ENCODE assay signal across 1 cellular context in the genomic region with DNA sequence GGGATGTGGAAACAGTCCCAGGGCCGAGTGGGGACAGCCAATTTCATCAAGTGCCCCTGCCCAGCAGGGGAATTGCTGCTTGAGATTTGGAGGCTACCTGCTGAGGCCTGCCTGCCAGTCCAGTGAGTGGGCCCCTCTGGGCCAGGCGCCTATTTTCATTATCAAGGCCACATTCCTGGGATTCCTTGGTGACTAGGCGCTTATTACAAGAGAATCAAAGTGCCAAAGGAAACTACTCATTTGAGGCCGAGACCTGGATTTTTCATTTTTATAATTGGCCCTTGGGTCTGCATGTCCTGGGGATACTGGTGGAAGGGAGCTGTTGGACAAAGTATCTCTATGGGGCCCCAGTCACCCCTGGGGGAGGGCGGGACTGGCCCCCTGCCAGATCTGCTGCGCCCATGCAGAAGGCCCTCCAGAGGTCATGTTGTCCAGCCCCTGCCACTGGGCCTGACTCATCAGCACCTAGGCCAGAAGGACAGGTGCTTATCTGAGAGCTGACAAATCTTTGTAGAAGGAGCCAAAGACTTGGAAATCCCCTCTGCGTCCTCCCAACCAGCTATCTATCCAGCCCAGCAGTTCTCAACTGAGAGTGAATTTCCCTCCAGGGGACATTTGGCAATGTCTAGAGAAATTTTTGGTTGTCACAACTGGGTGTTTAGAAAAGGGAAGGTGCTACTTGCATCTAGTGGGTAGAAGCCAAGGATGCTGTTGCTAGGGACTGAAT.
TF ChIP-seq lines count a peak whose summit lies in the region.

No MANE protein-coding gene starts in this region.

TF ChIP-seq in K562, 482 proteins besides CTCF, POLR2A, EP300 and RAD21 (continued from another document and continues in another):
- TF ChIP-seq, protein P1, sequence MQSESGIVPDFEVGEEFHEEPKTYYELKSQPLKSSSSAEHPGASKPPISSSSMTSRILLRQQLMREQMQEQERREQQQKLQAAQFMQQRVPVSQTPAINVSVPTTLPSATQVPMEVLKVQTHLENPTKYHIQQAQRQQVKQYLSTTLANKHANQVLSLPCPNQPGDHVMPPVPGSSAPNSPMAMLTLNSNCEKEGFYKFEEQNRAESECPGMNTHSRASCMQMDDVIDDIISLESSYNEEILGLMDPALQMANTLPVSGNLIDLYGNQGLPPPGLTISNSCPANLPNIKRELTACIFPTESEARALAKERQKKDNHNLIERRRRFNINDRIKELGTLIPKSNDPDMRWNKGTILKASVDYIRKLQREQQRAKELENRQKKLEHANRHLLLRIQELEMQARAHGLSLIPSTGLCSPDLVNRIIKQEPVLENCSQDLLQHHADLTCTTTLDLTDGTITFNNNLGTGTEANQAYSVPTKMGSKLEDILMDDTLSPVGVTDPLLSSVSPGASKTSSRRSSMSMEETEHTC (IDR thresholded peaks at IDR 0.05), result peak; percentile 12; the same call in 1 of the 2 replicates
- TF ChIP-seq ARID1B (IDR thresholded peaks at IDR 0.05) (peak; percentile 99), KLF16 (IDR thresholded peaks at IDR 0.05) (peak; percentile 97), CREB1 (IDR thresholded peaks at IDR 0.05) (peak; percentile 82), CREB1 (CRISPR knock-in tag; IDR thresholded peaks at IDR 0.05) (no peak), STAT5A (IDR thresholded peaks at IDR 0.05; ENCODE audit: borderline replicate concordance, low read length) (peak; percentile 95), ZNF584 (CRISPR knock-in tag; IDR thresholded peaks at IDR 0.05; ENCODE audit: low read depth) (peak; percentile 90), RFX7 (CRISPR knock-in tag; IDR thresholded peaks at IDR 0.05) (no peak), CCNT2 (IDR thresholded peaks at IDR 0.05; ENCODE audit: borderline replicate concordance, extremely low read depth, insufficient read length, low read depth, low read length) (peak; percentile 98), ZFX (CRISPR knock-in tag; IDR thresholded peaks at IDR 0.05) (no peak; the same call in 1 of the 2 replicates), GABPA (tag; conservative IDR thresholded peaks at IDR 0.05; ENCODE audit: low read depth) (no peak), CBFA2T3 (IDR thresholded peaks at IDR 0.05) (peak; percentile 99), SMAD1 (IDR thresholded peaks at IDR 0.05; ENCODE audit: low read depth, low read length, partially characterized antibody) (peak; percentile 78), ZSCAN29 (IDR thresholded peaks at IDR 0.05) (no peak), TAL1 (IDR thresholded peaks at IDR 0.05) (peak; percentile 98), BCL6 (CRISPR knock-in tag; IDR thresholded peaks at IDR 0.05) (no peak), NR2C2 (CRISPR knock-in tag; IDR thresholded peaks at IDR 0.05) (peak; percentile 90), NR2C2 (tag; IDR thresholded peaks at IDR 0.05) (peak; percentile 90), MYNN (IDR thresholded peaks at IDR 0.05) (peak; percentile 80), MYNN (CRISPR knock-in tag; IDR thresholded peaks at IDR 0.05) (no peak), NONO (IDR thresholded peaks at IDR 0.05; ENCODE audit: low read depth in 2 of 2, low read length in 1 of 2) (peak in 1 of 2 experiments; percentile 43; a peak in 1 of 4 replicates), ASH1L (IDR thresholded peaks at IDR 0.05; ENCODE audit: borderline replicate concordance, low read depth, partially characterized antibody) (no peak), KAT7 (CRISPR knock-in tag; IDR thresholded peaks at IDR 0.05; ENCODE audit: borderline replicate concordance) (peak; percentile 41; the same call in 1 of the 2 replicates), BHLHE40 (IDR thresholded peaks at IDR 0.05; ENCODE audit: low read length) (peak; percentile 68; the same call in 1 of the 2 replicates), ZNF445 (CRISPR knock-in tag; IDR thresholded peaks at IDR 0.05; ENCODE audit: low read depth) (no peak), ZKSCAN1 (IDR thresholded peaks at IDR 0.05; ENCODE audit: low read depth, low read length) (peak; percentile 56; the same call in 1 of the 2 replicates)
- TF ChIP-seq, protein P2, sequence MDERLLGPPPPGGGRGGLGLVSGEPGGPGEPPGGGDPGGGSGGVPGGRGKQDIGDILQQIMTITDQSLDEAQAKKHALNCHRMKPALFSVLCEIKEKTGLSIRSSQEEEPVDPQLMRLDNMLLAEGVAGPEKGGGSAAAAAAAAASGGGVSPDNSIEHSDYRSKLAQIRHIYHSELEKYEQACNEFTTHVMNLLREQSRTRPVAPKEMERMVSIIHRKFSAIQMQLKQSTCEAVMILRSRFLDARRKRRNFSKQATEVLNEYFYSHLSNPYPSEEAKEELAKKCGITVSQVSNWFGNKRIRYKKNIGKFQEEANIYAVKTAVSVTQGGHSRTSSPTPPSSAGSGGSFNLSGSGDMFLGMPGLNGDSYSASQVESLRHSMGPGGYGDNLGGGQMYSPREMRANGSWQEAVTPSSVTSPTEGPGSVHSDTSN (CRISPR knock-in tag; IDR thresholded peaks at IDR 0.05; ENCODE audit: low read depth), result no peak
- TF ChIP-seq, protein P2 (tag; conservative IDR thresholded peaks at IDR 0.05; ENCODE audit: low read depth), result peak; percentile 70
- TF ChIP-seq, protein P3, sequence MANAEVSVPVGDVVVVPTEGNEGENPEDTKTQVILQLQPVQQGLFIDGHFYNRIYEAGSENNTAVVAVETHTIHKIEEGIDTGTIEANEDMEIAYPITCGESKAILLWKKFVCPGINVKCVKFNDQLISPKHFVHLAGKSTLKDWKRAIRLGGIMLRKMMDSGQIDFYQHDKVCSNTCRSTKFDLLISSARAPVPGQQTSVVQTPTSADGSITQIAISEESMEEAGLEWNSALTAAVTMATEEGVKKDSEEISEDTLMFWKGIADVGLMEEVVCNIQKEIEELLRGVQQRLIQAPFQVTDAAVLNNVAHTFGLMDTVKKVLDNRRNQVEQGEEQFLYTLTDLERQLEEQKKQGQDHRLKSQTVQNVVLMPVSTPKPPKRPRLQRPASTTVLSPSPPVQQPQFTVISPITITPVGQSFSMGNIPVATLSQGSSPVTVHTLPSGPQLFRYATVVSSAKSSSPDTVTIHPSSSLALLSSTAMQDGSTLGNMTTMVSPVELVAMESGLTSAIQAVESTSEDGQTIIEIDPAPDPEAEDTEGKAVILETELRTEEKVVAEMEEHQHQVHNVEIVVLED (CRISPR knock-in tag; IDR thresholded peaks at IDR 0.05), result no peak
- TF ChIP-seq, protein P4, sequence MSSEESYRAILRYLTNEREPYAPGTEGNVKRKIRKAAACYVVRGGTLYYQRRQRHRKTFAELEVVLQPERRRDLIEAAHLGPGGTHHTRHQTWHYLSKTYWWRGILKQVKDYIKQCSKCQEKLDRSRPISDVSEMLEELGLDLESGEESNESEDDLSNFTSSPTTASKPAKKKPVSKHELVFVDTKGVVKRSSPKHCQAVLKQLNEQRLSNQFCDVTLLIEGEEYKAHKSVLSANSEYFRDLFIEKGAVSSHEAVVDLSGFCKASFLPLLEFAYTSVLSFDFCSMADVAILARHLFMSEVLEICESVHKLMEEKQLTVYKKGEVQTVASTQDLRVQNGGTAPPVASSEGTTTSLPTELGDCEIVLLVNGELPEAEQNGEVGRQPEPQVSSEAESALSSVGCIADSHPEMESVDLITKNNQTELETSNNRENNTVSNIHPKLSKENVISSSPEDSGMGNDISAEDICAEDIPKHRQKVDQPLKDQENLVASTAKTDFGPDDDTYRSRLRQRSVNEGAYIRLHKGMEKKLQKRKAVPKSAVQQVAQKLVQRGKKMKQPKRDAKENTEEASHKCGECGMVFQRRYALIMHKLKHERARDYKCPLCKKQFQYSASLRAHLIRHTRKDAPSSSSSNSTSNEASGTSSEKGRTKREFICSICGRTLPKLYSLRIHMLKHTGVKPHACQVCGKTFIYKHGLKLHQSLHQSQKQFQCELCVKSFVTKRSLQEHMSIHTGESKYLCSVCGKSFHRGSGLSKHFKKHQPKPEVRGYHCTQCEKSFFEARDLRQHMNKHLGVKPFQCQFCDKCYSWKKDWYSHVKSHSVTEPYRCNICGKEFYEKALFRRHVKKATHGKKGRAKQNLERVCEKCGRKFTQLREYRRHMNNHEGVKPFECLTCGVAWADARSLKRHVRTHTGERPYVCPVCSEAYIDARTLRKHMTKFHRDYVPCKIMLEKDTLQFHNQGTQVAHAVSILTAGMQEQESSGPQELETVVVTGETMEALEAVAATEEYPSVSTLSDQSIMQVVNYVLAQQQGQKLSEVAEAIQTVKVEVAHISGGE (CRISPR knock-in tag; IDR thresholded peaks at IDR 0.05), result peak in 1 of 3 experiments; percentile 86; a peak in 2 of 6 replicates
- TF ChIP-seq, protein P5, sequence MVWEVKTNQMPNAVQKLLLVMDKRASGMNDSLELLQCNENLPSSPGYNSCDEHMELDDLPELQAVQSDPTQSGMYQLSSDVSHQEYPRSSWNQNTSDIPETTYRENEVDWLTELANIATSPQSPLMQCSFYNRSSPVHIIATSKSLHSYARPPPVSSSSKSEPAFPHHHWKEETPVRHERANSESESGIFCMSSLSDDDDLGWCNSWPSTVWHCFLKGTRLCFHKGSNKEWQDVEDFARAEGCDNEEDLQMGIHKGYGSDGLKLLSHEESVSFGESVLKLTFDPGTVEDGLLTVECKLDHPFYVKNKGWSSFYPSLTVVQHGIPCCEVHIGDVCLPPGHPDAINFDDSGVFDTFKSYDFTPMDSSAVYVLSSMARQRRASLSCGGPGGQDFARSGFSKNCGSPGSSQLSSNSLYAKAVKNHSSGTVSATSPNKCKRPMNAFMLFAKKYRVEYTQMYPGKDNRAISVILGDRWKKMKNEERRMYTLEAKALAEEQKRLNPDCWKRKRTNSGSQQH (CRISPR knock-in tag; IDR thresholded peaks at IDR 0.05), result no peak
- TF ChIP-seq, protein P6, sequence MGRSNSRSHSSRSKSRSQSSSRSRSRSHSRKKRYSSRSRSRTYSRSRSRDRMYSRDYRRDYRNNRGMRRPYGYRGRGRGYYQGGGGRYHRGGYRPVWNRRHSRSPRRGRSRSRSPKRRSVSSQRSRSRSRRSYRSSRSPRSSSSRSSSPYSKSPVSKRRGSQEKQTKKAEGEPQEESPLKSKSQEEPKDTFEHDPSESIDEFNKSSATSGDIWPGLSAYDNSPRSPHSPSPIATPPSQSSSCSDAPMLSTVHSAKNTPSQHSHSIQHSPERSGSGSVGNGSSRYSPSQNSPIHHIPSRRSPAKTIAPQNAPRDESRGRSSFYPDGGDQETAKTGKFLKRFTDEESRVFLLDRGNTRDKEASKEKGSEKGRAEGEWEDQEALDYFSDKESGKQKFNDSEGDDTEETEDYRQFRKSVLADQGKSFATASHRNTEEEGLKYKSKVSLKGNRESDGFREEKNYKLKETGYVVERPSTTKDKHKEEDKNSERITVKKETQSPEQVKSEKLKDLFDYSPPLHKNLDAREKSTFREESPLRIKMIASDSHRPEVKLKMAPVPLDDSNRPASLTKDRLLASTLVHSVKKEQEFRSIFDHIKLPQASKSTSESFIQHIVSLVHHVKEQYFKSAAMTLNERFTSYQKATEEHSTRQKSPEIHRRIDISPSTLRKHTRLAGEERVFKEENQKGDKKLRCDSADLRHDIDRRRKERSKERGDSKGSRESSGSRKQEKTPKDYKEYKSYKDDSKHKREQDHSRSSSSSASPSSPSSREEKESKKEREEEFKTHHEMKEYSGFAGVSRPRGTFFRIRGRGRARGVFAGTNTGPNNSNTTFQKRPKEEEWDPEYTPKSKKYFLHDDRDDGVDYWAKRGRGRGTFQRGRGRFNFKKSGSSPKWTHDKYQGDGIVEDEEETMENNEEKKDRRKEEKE (IDR thresholded peaks at IDR 0.05; ENCODE audit: borderline replicate concordance in 1 of 2, control insufficient read depth in 1 of 2, low read depth in 2 of 2, low read length in 1 of 2), result 0 out of 4 replicates have a peak, but pooled peaks of 1 of the 2 experiments have one; percentile 65
- TF ChIP-seq, protein P7, sequence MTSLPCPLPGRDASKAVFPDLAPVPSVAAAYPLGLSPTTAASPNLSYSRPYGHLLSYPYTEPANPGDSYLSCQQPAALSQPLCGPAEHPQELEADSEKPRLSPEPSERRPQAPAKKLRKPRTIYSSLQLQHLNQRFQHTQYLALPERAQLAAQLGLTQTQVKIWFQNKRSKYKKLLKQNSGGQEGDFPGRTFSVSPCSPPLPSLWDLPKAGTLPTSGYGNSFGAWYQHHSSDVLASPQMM (CRISPR knock-in tag; IDR thresholded peaks at IDR 0.05), result no peak
- TF ChIP-seq, protein P8, sequence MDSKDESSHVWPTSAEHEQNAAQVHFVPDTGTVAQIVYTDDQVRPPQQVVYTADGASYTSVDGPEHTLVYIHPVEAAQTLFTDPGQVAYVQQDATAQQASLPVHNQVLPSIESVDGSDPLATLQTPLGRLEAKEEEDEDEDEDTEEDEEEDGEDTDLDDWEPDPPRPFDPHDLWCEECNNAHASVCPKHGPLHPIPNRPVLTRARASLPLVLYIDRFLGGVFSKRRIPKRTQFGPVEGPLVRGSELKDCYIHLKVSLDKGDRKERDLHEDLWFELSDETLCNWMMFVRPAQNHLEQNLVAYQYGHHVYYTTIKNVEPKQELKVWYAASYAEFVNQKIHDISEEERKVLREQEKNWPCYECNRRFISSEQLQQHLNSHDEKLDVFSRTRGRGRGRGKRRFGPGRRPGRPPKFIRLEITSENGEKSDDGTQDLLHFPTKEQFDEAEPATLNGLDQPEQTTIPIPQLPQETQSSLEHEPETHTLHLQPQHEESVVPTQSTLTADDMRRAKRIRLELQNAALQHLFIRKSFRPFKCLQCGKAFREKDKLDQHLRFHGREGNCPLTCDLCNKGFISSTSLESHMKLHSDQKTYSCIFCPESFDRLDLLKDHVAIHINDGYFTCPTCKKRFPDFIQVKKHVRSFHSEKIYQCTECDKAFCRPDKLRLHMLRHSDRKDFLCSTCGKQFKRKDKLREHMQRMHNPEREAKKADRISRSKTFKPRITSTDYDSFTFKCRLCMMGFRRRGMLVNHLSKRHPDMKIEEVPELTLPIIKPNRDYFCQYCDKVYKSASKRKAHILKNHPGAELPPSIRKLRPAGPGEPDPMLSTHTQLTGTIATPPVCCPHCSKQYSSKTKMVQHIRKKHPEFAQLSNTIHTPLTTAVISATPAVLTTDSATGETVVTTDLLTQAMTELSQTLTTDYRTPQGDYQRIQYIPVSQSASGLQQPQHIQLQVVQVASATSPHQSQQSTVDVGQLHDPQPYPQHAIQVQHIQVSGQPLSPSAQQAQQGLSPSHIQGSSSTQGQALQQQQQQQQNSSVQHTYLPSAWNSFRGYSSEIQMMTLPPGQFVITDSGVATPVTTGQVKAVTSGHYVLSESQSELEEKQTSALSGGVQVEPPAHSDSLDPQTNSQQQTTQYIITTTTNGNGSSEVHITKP (IDR thresholded peaks at IDR 0.05; ENCODE audit: partially characterized antibody), result peak; percentile 35
- TF ChIP-seq, protein P9, sequence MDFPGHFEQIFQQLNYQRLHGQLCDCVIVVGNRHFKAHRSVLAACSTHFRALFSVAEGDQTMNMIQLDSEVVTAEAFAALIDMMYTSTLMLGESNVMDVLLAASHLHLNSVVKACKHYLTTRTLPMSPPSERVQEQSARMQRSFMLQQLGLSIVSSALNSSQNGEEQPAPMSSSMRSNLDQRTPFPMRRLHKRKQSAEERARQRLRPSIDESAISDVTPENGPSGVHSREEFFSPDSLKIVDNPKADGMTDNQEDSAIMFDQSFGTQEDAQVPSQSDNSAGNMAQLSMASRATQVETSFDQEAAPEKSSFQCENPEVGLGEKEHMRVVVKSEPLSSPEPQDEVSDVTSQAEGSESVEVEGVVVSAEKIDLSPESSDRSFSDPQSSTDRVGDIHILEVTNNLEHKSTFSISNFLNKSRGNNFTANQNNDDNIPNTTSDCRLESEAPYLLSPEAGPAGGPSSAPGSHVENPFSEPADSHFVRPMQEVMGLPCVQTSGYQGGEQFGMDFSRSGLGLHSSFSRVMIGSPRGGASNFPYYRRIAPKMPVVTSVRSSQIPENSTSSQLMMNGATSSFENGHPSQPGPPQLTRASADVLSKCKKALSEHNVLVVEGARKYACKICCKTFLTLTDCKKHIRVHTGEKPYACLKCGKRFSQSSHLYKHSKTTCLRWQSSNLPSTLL (IDR thresholded peaks at IDR 0.05), result no peak
